Comparison of ENCODE assay signal across 9 cellular contexts in the genomic region with DNA sequence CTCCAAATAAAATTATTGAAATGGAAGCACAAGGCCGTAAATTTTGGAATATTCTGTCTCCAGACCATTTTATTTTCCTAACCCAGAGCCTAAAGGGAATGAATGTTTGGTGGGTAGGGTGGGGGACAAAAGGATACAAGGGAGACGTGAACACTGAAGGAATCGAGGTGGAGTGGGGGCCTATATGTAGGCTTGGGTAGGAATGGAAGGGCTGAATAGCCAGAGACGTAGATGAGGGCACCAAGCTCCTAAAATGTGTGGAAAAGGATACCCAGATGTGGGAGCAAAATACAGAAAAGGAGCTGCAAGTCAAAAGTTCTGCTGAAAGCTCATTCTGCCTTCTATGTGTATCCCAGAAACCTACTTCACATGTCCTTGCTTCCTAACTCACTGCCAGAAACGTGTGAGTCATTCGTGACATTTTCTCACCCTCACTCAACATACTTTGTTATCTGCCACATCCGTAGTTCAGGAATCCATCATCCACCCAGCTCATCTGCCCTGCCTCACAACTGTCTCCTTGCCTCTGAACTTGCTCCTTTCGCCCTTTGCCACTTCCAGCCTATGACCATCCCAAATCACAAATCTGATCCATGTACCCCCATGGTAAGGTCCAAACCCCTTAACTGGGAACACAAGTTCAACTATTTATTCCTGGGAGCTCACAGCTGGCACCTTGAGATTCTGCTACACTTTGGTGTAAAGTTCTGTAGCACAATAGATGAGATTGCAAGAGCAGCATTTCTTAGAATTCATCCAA.
DNase-seq lines count a peak whose midpoint lies in the region; ATAC-seq and TF ChIP-seq lines count a peak whose summit lies in the region.
"Had no signal": no experiment of that assay in that cellular context is flagged by ENCODE, and none has a peak within 500 bp of the region (broad histone marks: within the 10 kb centered on the region; RNA-seq: fewer than 3 reads in every experiment).

No MANE protein-coding gene starts in this region.

- H3K4me3 Mint-ChIP-seq in activated CD4-positive, alpha-beta T cell treated with anti-CD3 and anti-CD28 coated beads, Interleukin-2, amount 10 ng/mL, durations not matched to agents 24 days and 14 days, result no peak overlapping the region
- H3K4me3 Mint-ChIP-seq: T-helper 1 cell treated with Interleukin-12 subunit alpha and Interleukin-12 subunit beta and Interleukin-4 antibody, amounts not matched to agents 30 μg/mL and 1 μg/mL, for 36 hours had no signal

- TF ChIP-seq POLR2A in suprapubic skin (IDR thresholded peaks at IDR 0.05), result no peak

- intact Hi-C loops in left ventricle myocardium superior (cut with micrococcal nuclease) (no loop called here), lower lobe of right lung (cut with DNase I) (no loop called here)
- intact Hi-C loops in activated CD4-positive, alpha-beta T cell treated with anti-CD3 and anti-CD28 coated beads, Interleukin-2, amount 10 ng/mL, durations not matched to agents 24 days and 14 days (cut with micrococcal nuclease), result no loop called here

- H3K9me3 ChIP-seq in suprapubic skin (no peaks in the 10 kb centered on the region), lower lobe of right lung (no peaks in the 10 kb centered on the region)

- H3K4me1 ChIP-seq in suprapubic skin (peaks cover 3% of the 10 kb centered on the region), lower lobe of right lung (no peaks in the 10 kb centered on the region)

- ATAC-seq in left ventricle myocardium superior (peak; percentile 86), lower lobe of right lung (no peak)

- TF ChIP-seq CTCF in suprapubic skin (IDR thresholded peaks at IDR 0.05) (no peak), lower lobe of right lung (IDR thresholded peaks at IDR 0.05) (no peak)

- H3K27me3 Mint-ChIP-seq in activated CD4-positive, alpha-beta T cell treated with anti-CD3 and anti-CD28 coated beads, Interleukin-2, amount 10 ng/mL, durations not matched to agents 24 days and 14 days, result no peaks in the 10 kb centered on the region

- no peak for TF ChIP-seq EP300 in suprapubic skin (IDR thresholded peaks at IDR 0.05)

- H3K36me3 ChIP-seq in suprapubic skin (no peaks in the 10 kb centered on the region), lower lobe of right lung (no peaks in the 10 kb centered on the region)

- 65% methylated on average over 8 of the region's 8 CpGs for WGBS in suprapubic skin

- H3K27me3 ChIP-seq in suprapubic skin (no peaks in the 10 kb centered on the region), lower lobe of right lung (ENCODE audit: low read depth) (no peaks in the 10 kb centered on the region)

- H3K4me1 Mint-ChIP-seq in activated CD4-positive, alpha-beta T cell treated with anti-CD3 and anti-CD28 coated beads, Interleukin-2, amount 10 ng/mL, durations not matched to agents 24 days and 14 days, result no peaks in the 10 kb centered on the region

- DNase-seq in HCEC 1CT, result peak; percentile 93
- DNase-seq in amniotic stem cell (lab: John Stamatoyannopoulos, UW), result peak; percentile 19
- DNase-seq in left ventricle myocardium superior, result no peak
- no peak for DNase-seq in suprapubic skin (ENCODE audit: low spot score in 2 of 2)
- DNase-seq in lower lobe of right lung, result no peak
- no peak for DNase-seq in activated CD4-positive, alpha-beta T cell treated with anti-CD3 and anti-CD28 coated beads, Interleukin-2, amount 10 ng/mL, durations not matched to agents 24 days and 14 days
- no peak for DNase-seq in activated gamma-delta T cell treated with Interleukin-2 at 50 U/mL for 16 hours
- DNase-seq: NCI-H524 treated with DMSO at 0.1 percent for 48 hours had no signal

- H3K27ac ChIP-seq in suprapubic skin (peak overlapping the region; percentile 29), lower lobe of right lung (no peak overlapping the region)

- no peaks in the 10 kb centered on the region for H3K36me3 Mint-ChIP-seq in activated CD4-positive, alpha-beta T cell treated with anti-CD3 and anti-CD28 coated beads, Interleukin-2, amount 10 ng/mL, durations not matched to agents 24 days and 14 days (ENCODE audit: low read depth)

- H3K9me3 Mint-ChIP-seq in activated CD4-positive, alpha-beta T cell treated with anti-CD3 and anti-CD28 coated beads, Interleukin-2, amount 10 ng/mL, durations not matched to agents 24 days and 14 days, result no peaks in the 10 kb centered on the region
- H3K9me3 Mint-ChIP-seq: T-helper 1 cell treated with Interleukin-12 subunit alpha and Interleukin-12 subunit beta and Interleukin-4 antibody, amounts not matched to agents 30 μg/mL and 1 μg/mL, for 36 hours had no signal

- H3K27ac Mint-ChIP-seq in activated CD4-positive, alpha-beta T cell treated with anti-CD3 and anti-CD28 coated beads, Interleukin-2, amount 10 ng/mL, durations not matched to agents 24 days and 14 days, result no peak overlapping the region
- H3K27ac Mint-ChIP-seq: T-helper 1 cell treated with Interleukin-12 subunit alpha and Interleukin-12 subunit beta and Interleukin-4 antibody, amounts not matched to agents 30 μg/mL and 1 μg/mL, for 36 hours had no signal

- H3K4me3 ChIP-seq in suprapubic skin (no peak overlapping the region), lower lobe of right lung (no peak overlapping the region)

Comparison
In these comparisons a context has a peak if more than half of its experiments do, and no peak if none do; other contexts are left out.
1. DNase-seq: peak in HCEC 1CT (single experiment) and amniotic stem cell (single experiment); none in left ventricle myocardium superior (single experiment), suprapubic skin (0 of 2), lower lobe of right lung (single experiment), activated CD4-positive, alpha-beta T cell treated with anti-CD3 and anti-CD28 coated beads, Interleukin-2, amount 10 ng/mL, durations not matched to agents 24 days and 14 days (single experiment) and activated gamma-delta T cell treated with Interleukin-2 at 50 U/mL for 16 hours (single experiment).